ENCODE assay signal across 11 cellular contexts in genomic region chr3:177574232-177574856, GRCh38.
DNase-seq lines count a peak whose midpoint lies in the region; ATAC-seq and TF ChIP-seq lines count a peak whose summit lies in the region.
"Had no signal": no experiment of that assay in that cellular context is flagged by ENCODE, and none has a peak within 500 bp of the region (broad histone marks: within the 10 kb centered on the region; RNA-seq: fewer than 3 reads in every experiment).

No MANE protein-coding gene starts in this region.

- H3K4me1 ChIP-seq in endodermal cell (ENCODE audit: control insufficient read depth, insufficient read depth, low read length) (no peaks in the 10 kb centered on the region), mucosa of rectum (ENCODE audit: control insufficient read depth in 2 of 2, insufficient read depth in 2 of 2, low read length in 2 of 2) (peaks cover 0 to 13% of the 10 kb centered on the region in 2 donors)

- H3K9me3 Mint-ChIP-seq in Calu3 (ENCODE audit: low read depth, unreplicated experiment) (peaks cover 5% of the 10 kb centered on the region), endodermal cell (peaks cover 3% of the 10 kb centered on the region)

- H3K27ac ChIP-seq in endodermal cell (ENCODE audit: low read depth, low read length) (no peak overlapping the region), mucosa of rectum (ENCODE audit: low read depth in 2 of 2, low read length in 2 of 2) (peak overlapping the region; percentile 20 to 42)

- CTCF ChIA-PET in Calu3 (lab: Charles Lee): interaction anchor here (1.0 to 1.3 kb wide), 3 partner anchors 28 to 75 kb away, joined by 3 to 5 read pairs (median 4); no protein-coding TSS in a partner anchor

- no peak for ATAC-seq in HG03097 (IDR thresholded peaks at IDR 0.05; ENCODE audit: low FRiP score, unreplicated experiment)

- no TSS peak for BruUV-seq in Calu3 (replicated peaks; lab: Mats Ljungman, UMichigan)

- H3K36me3 Mint-ChIP-seq in Calu3 (ENCODE audit: insufficient read depth, unreplicated experiment) (no peaks in the 10 kb centered on the region), endodermal cell (ENCODE audit: low read depth) (no peaks in the 10 kb centered on the region)

- no peaks in the 10 kb centered on the region for H3K27me3 ChIP-seq in endodermal cell (ENCODE audit: control insufficient read depth, insufficient read depth, low read length, poor library complexity, severe bottlenecking)
- no peaks in the 10 kb centered on the region for H3K27me3 ChIP-seq in mucosa of rectum (ENCODE audit: control insufficient read depth in 2 of 2, insufficient read depth in 2 of 2, low read length in 2 of 2)

- H3K9ac ChIP-seq in endodermal cell (ENCODE audit: extremely low read depth, low read length, poor library complexity, severe bottlenecking): no peak overlapping the region
- H3K9ac ChIP-seq in mucosa of rectum (ENCODE audit: low read depth in 1 of 2, low read length in 2 of 2): no peak overlapping the region

- no peak overlapping the region for H3K4me3 Mint-ChIP-seq in Calu3 (ENCODE audit: low read depth, unreplicated experiment)
- H3K4me3 Mint-ChIP-seq in endodermal cell: no peak overlapping the region

- H3K9me3 ChIP-seq in endodermal cell (ENCODE audit: control insufficient read depth, low read length) (no peaks in the 10 kb centered on the region), mucosa of rectum (ENCODE audit: control insufficient read depth in 2 of 2, low read length in 2 of 2) (no peaks in the 10 kb centered on the region)

- no peaks in the 10 kb centered on the region for H3K36me3 ChIP-seq in endodermal cell (ENCODE audit: control insufficient read depth, insufficient read depth, low read length)
- H3K36me3 ChIP-seq in mucosa of rectum (ENCODE audit: control insufficient read depth in 2 of 2, insufficient read depth in 2 of 2, low read length in 2 of 2): no peaks in the 10 kb centered on the region

- WGBS in endodermal cell (ENCODE audit: insufficient coverage in 1 of 2, insufficient read length in 1 of 2), 2 experiments: 65 to 84% methylated on average over 3 to 7 of the region's 7 CpGs

- H3K4me3 ChIP-seq in endodermal cell (ENCODE audit: low read length) (no peak overlapping the region), mucosa of rectum (ENCODE audit: low read length in 2 of 2) (no peak overlapping the region)

- H3K27me3 Mint-ChIP-seq in Calu3 (ENCODE audit: unreplicated experiment): no peaks in the 10 kb centered on the region
- no peaks in the 10 kb centered on the region for H3K27me3 Mint-ChIP-seq in endodermal cell (ENCODE audit: insufficient read depth)

- H3K4me1 Mint-ChIP-seq in Calu3 (ENCODE audit: low read depth, unreplicated experiment): peaks cover 14% of the 10 kb centered on the region
- peaks cover 12% of the 10 kb centered on the region for H3K4me1 Mint-ChIP-seq in endodermal cell

- no peak overlapping the region for H3K27ac Mint-ChIP-seq in Calu3 (ENCODE audit: unreplicated experiment)
- no peak overlapping the region for H3K27ac Mint-ChIP-seq in endodermal cell

- intact Hi-C loops in Calu3 (cut with micrococcal nuclease; ENCODE audit: unreplicated experiment): no loop called here

- TF ChIP-seq CTCF in Calu3 (IDR thresholded peaks at IDR 0.05; ENCODE audit: unreplicated experiment): no peak
- no peak for TF ChIP-seq CTCF in endodermal cell (conservative IDR thresholded peaks at IDR 0.05)

- DNase-seq in Calu3: peak; percentile 50
- peak; percentile 77 for DNase-seq in NCI-H2196 treated with DMSO at 0.1 percent for 48 hours (lab: John Stamatoyannopoulos, UW; ENCODE audit: unreplicated experiment)
- DNase-seq in endodermal cell: peak; percentile 83
- DNase-seq in stimulated activated CD4-positive, alpha-beta T cell treated with anti-CD3 and anti-CD28 coated beads, Interleukin-1b, Interleukin-23, amount 100 ng/mL, for 48 hours: no peak
- no peak for DNase-seq in medulla oblongata (ENCODE audit: extremely low spot score)
- no peak for DNase-seq in T-helper 9 cell
- DNase-seq: cerebellar nuclear complex, DMS 273 treated with DMSO at 0.1 percent for 48 hours, NCI-H1092 had no signal

Comparison
In these comparisons a context has a peak if more than half of its experiments do, and no peak if none do; other contexts are left out.
1. DNase-seq: peak in Calu3 (single experiment), NCI-H2196 treated with DMSO at 0.1 percent for 48 hours (single experiment) and endodermal cell (single experiment); none in stimulated activated CD4-positive, alpha-beta T cell treated with anti-CD3 and anti-CD28 coated beads, Interleukin-1b, Interleukin-23, amount 100 ng/mL, for 48 hours (single experiment), medulla oblongata (single experiment) and T-helper 9 cell (single experiment).